In genomic region chr17:79819085-79819484, GRCh38 we compare ENCODE assay signal across 21 cellular contexts.
"Had no signal": no experiment of that assay in that cellular context is flagged by ENCODE, and none has a peak within 500 bp of the region (broad histone marks: within the 10 kb centered on the region; RNA-seq: fewer than 3 reads in every experiment).

No MANE protein-coding gene starts in this region.

- H3K4me3 Mint-ChIP-seq: effector memory CD8-positive, alpha-beta T cell; mesothelial cell of epicardium; natural killer cell treated with Interleukin-12 subunit alpha and Interleukin-12 subunit beta and Interleukin-15 and Interleukin-18, amount 100 ng/mL, for 72 hours; neural crest cell; stimulated activated naive B cell treated with anti-CD40 and anti-IgM and Interleukin-4, amounts not matched to agents 10 μg/mL and 1 μg/mL and 100 μg/mL, for 72 hours; stimulated activated naive CD8-positive, alpha-beta T cell treated with anti-CD3 and anti-CD28 coated beads, Interleukin-15, Interleukin-2, amounts not matched to agents 100 ng/mL and 50 ng/mL, for 24 hours had no signal

- H3K27ac ChIP-seq: esophagus squamous epithelium, neutrophil, pancreas, skin epidermis, spleen, thoracic aorta, tibial nerve, upper lobe of left lung had no signal

- H3K4me3 ChIP-seq: esophagus squamous epithelium, mucosa of descending colon, pancreas, skin epidermis, spleen, thoracic aorta, tibial nerve, upper lobe of left lung had no signal

- H3K36me3 ChIP-seq: esophagus squamous epithelium, neutrophil, pancreas, spleen, thoracic aorta, tibial nerve, upper lobe of left lung had no signal

- ATAC-seq: effector memory CD8-positive, alpha-beta T cell; mucosa of descending colon; natural killer cell treated with Interleukin-12 subunit alpha and Interleukin-12 subunit beta and Interleukin-15 and Interleukin-18, amount 100 ng/mL, for 72 hours; pancreas; stimulated activated naive B cell treated with anti-CD40 and anti-IgM and Interleukin-4, amounts not matched to agents 10 μg/mL and 1 μg/mL and 100 μg/mL, for 72 hours had no signal

- DNase-seq: cortex of kidney; effector memory CD8-positive, alpha-beta T cell; esophagus squamous epithelium; foreskin melanocyte; glutamatergic neuron; mesenchymal stem cell; mucosa of descending colon; naive B cell; pancreas; spleen; stimulated activated CD4-positive, alpha-beta T cell treated with anti-CD3 and anti-CD28 coated beads, Interleukin-2, amount 100 ng/mL, for 48 hours; stimulated activated naive B cell treated with anti-CD40 and anti-IgM and Interleukin-4, amounts not matched to agents 10 μg/mL and 1 μg/mL and 100 μg/mL, for 72 hours had no signal

- H3K9me3 ChIP-seq: esophagus squamous epithelium, mucosa of descending colon, neutrophil, pancreas, spleen, thoracic aorta, tibial nerve, upper lobe of left lung had no signal

- H3K27ac Mint-ChIP-seq: effector memory CD8-positive, alpha-beta T cell; mesothelial cell of epicardium; naive B cell; natural killer cell treated with Interleukin-12 subunit alpha and Interleukin-12 subunit beta and Interleukin-15 and Interleukin-18, amount 100 ng/mL, for 72 hours; stimulated activated naive B cell treated with anti-CD40 and anti-IgM and Interleukin-4, amounts not matched to agents 10 μg/mL and 1 μg/mL and 100 μg/mL, for 72 hours; stimulated activated naive CD8-positive, alpha-beta T cell treated with anti-CD3 and anti-CD28 coated beads, Interleukin-15, Interleukin-2, amounts not matched to agents 100 ng/mL and 50 ng/mL, for 24 hours had no signal

- H3K27me3 ChIP-seq: pancreas had no signal

- H3K9me3 Mint-ChIP-seq: effector memory CD8-positive, alpha-beta T cell; mesothelial cell of epicardium; naive B cell; natural killer cell treated with Interleukin-12 subunit alpha and Interleukin-12 subunit beta and Interleukin-15 and Interleukin-18, amount 100 ng/mL, for 72 hours; neural crest cell; stimulated activated naive B cell treated with anti-CD40 and anti-IgM and Interleukin-4, amounts not matched to agents 10 μg/mL and 1 μg/mL and 100 μg/mL, for 72 hours; stimulated activated naive CD8-positive, alpha-beta T cell treated with anti-CD3 and anti-CD28 coated beads, Interleukin-15, Interleukin-2, amounts not matched to agents 100 ng/mL and 50 ng/mL, for 24 hours had no signal

- H3K36me3 Mint-ChIP-seq: mesothelial cell of epicardium; natural killer cell treated with Interleukin-12 subunit alpha and Interleukin-12 subunit beta and Interleukin-15 and Interleukin-18, amount 100 ng/mL, for 72 hours had no signal
